Comparison of ENCODE assay signal across 18 cellular contexts in the genomic region with DNA sequence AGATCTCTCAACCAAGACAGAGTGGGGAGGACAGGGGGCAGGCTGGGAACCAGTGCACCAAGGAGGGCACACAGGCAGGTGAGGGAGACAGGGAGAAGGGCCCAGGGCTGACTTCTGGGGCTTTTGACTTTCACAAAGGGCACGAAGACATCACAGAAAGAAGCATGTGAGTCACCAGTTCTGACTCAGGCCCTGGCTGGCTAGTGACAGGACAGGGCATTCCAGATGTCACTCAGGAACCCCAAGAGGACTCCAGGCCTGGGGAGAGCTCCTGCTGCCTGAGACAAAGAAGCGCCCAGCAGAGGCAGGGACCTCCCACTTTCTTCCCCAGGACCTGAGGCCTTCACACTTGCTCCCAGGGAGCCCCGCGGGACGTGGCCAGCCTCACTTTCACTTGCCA.
DNase-seq lines count a peak whose midpoint lies in the region; ATAC-seq, FAIRE-seq and TF ChIP-seq lines count a peak whose summit lies in the region.
"Had no signal": no experiment of that assay in that cellular context is flagged by ENCODE, and none has a peak within 500 bp of the region (broad histone marks: within the 10 kb centered on the region; RNA-seq: fewer than 3 reads in every experiment).

No MANE protein-coding gene starts in this region.

- no peaks in the 10 kb centered on the region for H3K36me3 Mint-ChIP-seq in effector memory CD8-positive, alpha-beta T cell (ENCODE audit: insufficient read depth)
- H3K36me3 Mint-ChIP-seq: CD8-positive, alpha-beta memory T cell had no signal

- H3K4me1 Mint-ChIP-seq in effector memory CD8-positive, alpha-beta T cell (ENCODE audit: low read depth in 2 of 2) = peaks cover 0 to 4% of the 10 kb centered on the region in 2 donors

- H3K36me3 ChIP-seq in bronchial epithelial cell (ENCODE audit: control insufficient read depth, insufficient read depth, low read length) (no peaks in the 10 kb centered on the region), osteoblast (ENCODE audit: insufficient read depth, low read length) (no peaks in the 10 kb centered on the region)
- H3K36me3 ChIP-seq: SJCRH30 had no signal

- H3K4me1 ChIP-seq in osteoblast (ENCODE audit: insufficient read depth, low read length) = no peaks in the 10 kb centered on the region
- H3K4me1 ChIP-seq: SJCRH30 had no signal

- no peak for FAIRE-seq in bronchial epithelial cell (lab: Jason Lieb, UNC)
- FAIRE-seq: frontal cortex, GM18507, GM19239, keratinocyte, TTC549 had no signal

- no peaks in the 10 kb centered on the region for H3K9me3 Mint-ChIP-seq in effector memory CD8-positive, alpha-beta T cell

- DNase-seq in EH (ENCODE audit: low read depth) (peak; percentile 3), LoVo (ENCODE audit: low spot score) (peak; percentile 1), bronchial epithelial cell (ENCODE audit: low read depth) (peak; percentile 22), osteoblast (ENCODE audit: insufficient read length, low spot score, missing footprints) (peak; percentile 61), NCI-H82 treated with DMSO at 0.1 percent for 48 hours (lab: John Stamatoyannopoulos, UW; ENCODE audit: unreplicated experiment) (no peak)
- DNase-seq in stimulated activated CD4-positive, alpha-beta T cell treated with anti-CD3 and anti-CD28 coated beads, Interleukin-1b, Interleukin-23, amount 100 ng/mL, for 48 hours = no peak
- DNase-seq in effector memory CD8-positive, alpha-beta T cell = no peak
- DNase-seq: activated CD8-positive, alpha-beta memory T cell treated with anti-CD3 and anti-CD28 coated beads for 24 hours; effector memory CD4-positive, alpha-beta T cell; GF-D8; GOT3; SJCRH30 had no signal

- TF ChIP-seq CTCF in bronchial epithelial cell (IDR thresholded peaks at IDR 0.05; ENCODE audit: insufficient read depth, low read length, severe bottlenecking) (no peak), osteoblast (IDR thresholded peaks at IDR 0.05; ENCODE audit: extremely low read depth, low read depth, low read length) (no peak)

- no peaks in the 10 kb centered on the region for H4K20me1 ChIP-seq in osteoblast (ENCODE audit: insufficient read depth, low read length)

- H3K27me3 Mint-ChIP-seq in effector memory CD8-positive, alpha-beta T cell = peaks cover 32 to 39% of the 10 kb centered on the region in 2 donors

- no peak overlapping the region for H2AFZ ChIP-seq in osteoblast (ENCODE audit: low read length)

- H3K4me3 ChIP-seq in bronchial epithelial cell (ENCODE audit: low read depth, low read length) (no peak overlapping the region), osteoblast (ENCODE audit: insufficient read depth, low read length) (no peak overlapping the region)
- H3K4me3 ChIP-seq: SJCRH30 had no signal

- no peaks in the 10 kb centered on the region for H3K9me3 ChIP-seq in osteoblast (ENCODE audit: low read depth, low read length)
- H3K9me3 ChIP-seq: SJCRH30 had no signal

- H3K27ac Mint-ChIP-seq in effector memory CD8-positive, alpha-beta T cell = peak overlapping the region in 1 of 2 donors; percentile 21
- H3K27ac Mint-ChIP-seq: CD8-positive, alpha-beta memory T cell had no signal

- no peak overlapping the region for H3K4me2 ChIP-seq in osteoblast (ENCODE audit: insufficient read depth, low read length)

- H3K27me3 ChIP-seq in bronchial epithelial cell (ENCODE audit: control insufficient read depth, insufficient read depth, low read length) (no peaks in the 10 kb centered on the region), osteoblast (ENCODE audit: insufficient read depth, low read length) (no peaks in the 10 kb centered on the region)
- H3K27me3 ChIP-seq: SJCRH30 had no signal

- no peak overlapping the region for H3K27ac ChIP-seq in osteoblast (ENCODE audit: low read depth, low read length)
- H3K27ac ChIP-seq: SJCRH30 had no signal

- no peak overlapping the region for H3K4me3 Mint-ChIP-seq in effector memory CD8-positive, alpha-beta T cell

- ATAC-seq in effector memory CD8-positive, alpha-beta T cell (replicated peaks) = no peak

- H3K79me2 ChIP-seq in osteoblast (ENCODE audit: insufficient read depth, low read length) = no peaks in the 10 kb centered on the region

Comparison
In these comparisons a context has a peak if more than half of its experiments do, and no peak if none do; other contexts are left out.
1. DNase-seq: peak in EH (single experiment), LoVo (single experiment), bronchial epithelial cell (single experiment) and osteoblast (single experiment); none in NCI-H82 treated with DMSO at 0.1 percent for 48 hours (single experiment), stimulated activated CD4-positive, alpha-beta T cell treated with anti-CD3 and anti-CD28 coated beads, Interleukin-1b, Interleukin-23, amount 100 ng/mL, for 48 hours (single experiment) and effector memory CD8-positive, alpha-beta T cell (0 of 3).